Comparison of ENCODE assay signal across 24 cellular contexts in the genomic region with DNA sequence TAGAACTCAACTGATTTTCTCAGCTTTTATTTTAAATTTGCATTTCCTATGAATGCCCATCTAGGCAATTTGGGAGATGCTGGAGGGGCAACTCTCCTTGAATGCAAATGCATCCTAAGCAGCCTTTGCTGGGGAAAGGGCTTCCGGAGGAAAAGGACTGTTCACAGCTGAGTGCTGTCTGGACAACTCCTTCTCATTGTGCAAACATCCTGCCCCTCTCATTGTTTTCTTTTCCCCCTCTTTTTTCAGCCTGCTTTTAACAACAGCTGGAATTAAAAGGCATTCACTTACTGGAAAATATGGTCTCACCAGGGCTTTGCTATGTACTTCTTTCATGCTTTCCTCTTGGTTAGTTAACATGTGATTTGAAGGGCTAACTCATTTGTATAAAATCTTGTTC.
"Had no signal": no experiment of that assay in that cellular context is flagged by ENCODE, and none has a peak within 500 bp of the region (broad histone marks: within the 10 kb centered on the region; RNA-seq: fewer than 3 reads in every experiment).

No MANE protein-coding gene starts in this region.

- H3K36me3 Mint-ChIP-seq: activated naive CD4-positive, alpha-beta T cell treated with anti-CD3 and anti-CD28 coated beads, Interleukin-2, amount 50 U/mL, for 72 hours; mesothelial cell of epicardium; stimulated activated effector memory CD8-positive, alpha-beta T cell treated with anti-CD3 and anti-CD28 coated beads, Interleukin-12 subunit alpha, Interleukin-12 subunit beta, amount 100 ng/mL, for 72 hours had no signal

- H3K27me3 ChIP-seq: right lobe of liver, testis, upper lobe of left lung had no signal

- H3K4me3 ChIP-seq: lung, psoas muscle, right lobe of liver, stomach, testis, upper lobe of left lung had no signal

- H3K4me1 ChIP-seq: foreskin keratinocyte, psoas muscle, right lobe of liver, stomach, testis, upper lobe of left lung had no signal

- H3K27me3 Mint-ChIP-seq: T-helper 17 cell had no signal

- H3K36me3 ChIP-seq: right lobe of liver, stomach, upper lobe of left lung, WERI-Rb-1 had no signal

- H3K4me1 Mint-ChIP-seq: mesothelial cell of epicardium; stimulated activated effector memory CD8-positive, alpha-beta T cell treated with anti-CD3 and anti-CD28 coated beads, Interleukin-12 subunit alpha, Interleukin-12 subunit beta, amount 100 ng/mL, for 72 hours; T-helper 17 cell had no signal

- H3K9me3 Mint-ChIP-seq: mesothelial cell of epicardium; nephron progenitor cell; stimulated activated effector memory CD8-positive, alpha-beta T cell treated with anti-CD3 and anti-CD28 coated beads, Interleukin-12 subunit alpha, Interleukin-12 subunit beta, amount 100 ng/mL, for 72 hours had no signal

- H3K4me3 Mint-ChIP-seq: mesothelial cell of epicardium; nephron progenitor cell; stimulated activated effector memory CD8-positive, alpha-beta T cell treated with anti-CD3 and anti-CD28 coated beads, Interleukin-12 subunit alpha, Interleukin-12 subunit beta, amount 100 ng/mL, for 72 hours; T-helper 17 cell had no signal

- ATAC-seq: activated naive CD4-positive, alpha-beta T cell treated with anti-CD3 and anti-CD28 coated beads, Interleukin-2, amount 50 U/mL, for 72 hours; foreskin keratinocyte; left lobe of liver; psoas muscle; right lobe of liver; stimulated activated effector memory CD8-positive, alpha-beta T cell treated with anti-CD3 and anti-CD28 coated beads, Interleukin-12 subunit alpha, Interleukin-12 subunit beta, amount 100 ng/mL, for 72 hours; T-helper 17 cell had no signal

- H3K9me3 ChIP-seq: right lobe of liver, testis had no signal

- H3K27ac Mint-ChIP-seq: activated naive CD4-positive, alpha-beta T cell treated with anti-CD3 and anti-CD28 coated beads, Interleukin-2, amount 50 U/mL, for 72 hours; mesothelial cell of epicardium; nephron progenitor cell; stimulated activated effector memory CD8-positive, alpha-beta T cell treated with anti-CD3 and anti-CD28 coated beads, Interleukin-12 subunit alpha, Interleukin-12 subunit beta, amount 100 ng/mL, for 72 hours; T-helper 17 cell had no signal

- H3K27ac ChIP-seq: epithelial cell of prostate, foreskin keratinocyte, psoas muscle, right lobe of liver, stomach, testis, upper lobe of left lung, WERI-Rb-1 had no signal

- DNase-seq: activated CD4-positive, alpha-beta T cell treated with anti-CD3 and anti-CD28 coated beads for 1 hour; activated gamma-delta T cell treated with Interleukin-2 at 50 U/mL for 16 hours; effector memory CD4-positive, alpha-beta T cell; foreskin keratinocyte; glutamatergic neuron; hypothalamus; islet precursor cell; nephron progenitor cell; psoas muscle; right lobe of liver; small intestine; stimulated activated CD4-positive, alpha-beta T cell treated with anti-CD3 and anti-CD28 coated beads, Interleukin-15, amount 100 ng/mL, for 24 hours; stimulated activated CD4-positive, alpha-beta T cell treated with anti-CD3 and anti-CD28 coated beads, Interleukin-4, amount 100 ng/mL, for 24 hours; stomach; T-helper 17 cell; testis; upper lobe of left lung; WERI-Rb-1 had no signal
